ENCODE assay signal across 11 cellular contexts in genomic region chrX:117543885-117544284, GRCh38.
"Had no signal": no experiment of that assay in that cellular context is flagged by ENCODE, and none has a peak within 500 bp of the region (broad histone marks: within the 10 kb centered on the region; RNA-seq: fewer than 3 reads in every experiment).

No MANE protein-coding gene starts in this region.

- H3K4me2 ChIP-seq: KMS-11 had no signal

- H3K36me3 Mint-ChIP-seq: IgD-negative memory B cell had no signal

- ATAC-seq: HCT116, HepG2 had no signal

- H3K27me3 Mint-ChIP-seq: IgD-negative memory B cell had no signal

- H3K4me3 ChIP-seq: GM23248, HAP-1 had no signal

- H2AFZ ChIP-seq: GM23248 had no signal

- H3K9me3 ChIP-seq: HAP-1 had no signal

- H3K36me3 ChIP-seq: HAP-1 had no signal

- H3K4me1 Mint-ChIP-seq: IgD-negative memory B cell had no signal

- H3K27ac Mint-ChIP-seq: HFFc6, IgD-negative memory B cell had no signal

- H3K9ac ChIP-seq: GM23248, KMS-11 had no signal

- FAIRE-seq: HepG2 had no signal

- H3K4me3 Mint-ChIP-seq: HFFc6, IgD-negative memory B cell had no signal

- H3K4me1 ChIP-seq: HAP-1 had no signal

- DNase-seq: GM23248, GOT3, H7, HFFc6, KBM-7 had no signal

- H3K27ac ChIP-seq: GM23248, HL-60, KMS-11 had no signal
